11 cellular contexts compared by ENCODE assay signal in genomic region chr22:20244744-20245576, GRCh38. TPM values are rescaled to one million over a fixed set of nuclear protein-coding genes. Genes with fewer than 3 reads are reported as not detected.
A peak's percentile ranks its signal among the peaks of the same experiment; 100 is the strongest.
DNase-seq lines count a peak whose midpoint lies in the region; ATAC-seq, FAIRE-seq and TF ChIP-seq lines count a peak whose summit lies in the region.
"Had no signal": no experiment of that assay in that cellular context is flagged by ENCODE, and none has a peak within 500 bp of the region (broad histone marks: within the 10 kb centered on the region; RNA-seq: fewer than 3 reads in every experiment).

No MANE protein-coding gene starts in this region.

- no peaks in the 10 kb centered on the region for H3K79me2 ChIP-seq in MM.1S (ENCODE audit: low read length)

- H4K20me1 ChIP-seq in MM.1S (ENCODE audit: insufficient read depth, low read length), result no peaks in the 10 kb centered on the region

- no peak overlapping the region for H3K9ac ChIP-seq in MM.1S (ENCODE audit: low read length)

- H3K4me2 ChIP-seq in MM.1S (ENCODE audit: low read depth, low read length), result no peak overlapping the region

- H3K27ac Mint-ChIP-seq in neural crest cell (ENCODE audit: unreplicated experiment), result peak overlapping the region; percentile 96

- H3K36me3 ChIP-seq in gastroesophageal sphincter (no peaks in the 10 kb centered on the region), MM.1S (replicated peaks; ENCODE audit: insufficient read depth, low read length) (no peaks in the 10 kb centered on the region)
- H3K36me3 ChIP-seq: breast epithelium had no signal

- H2AFZ ChIP-seq in MM.1S (ENCODE audit: low read length), result no peak overlapping the region

- TF ChIP-seq EP300 in gastroesophageal sphincter (IDR thresholded peaks at IDR 0.05), result no peak

- no peak for TF ChIP-seq POLR2A in GM12892 (IDR thresholded peaks at IDR 0.05; ENCODE audit: low read depth, low read length)
- no peak for TF ChIP-seq POLR2A in gastroesophageal sphincter (IDR thresholded peaks at IDR 0.05)

- no peaks in the 10 kb centered on the region for H3K9me3 Mint-ChIP-seq in neural crest cell

- peak; percentile 54 for FAIRE-seq in GM12892 (lab: Jason Lieb, UNC)
- FAIRE-seq: keratinocyte had no signal

- H3K27ac ChIP-seq in gastroesophageal sphincter (no peak overlapping the region), MM.1S (ENCODE audit: low read length) (no peak overlapping the region)

- WGBS in gastroesophageal sphincter (ENCODE audit: low coverage in 1 of 2), 2 donors, result 47% methylated on average over 3 of the region's 24 CpGs; no CpG with 5 or more reads in 1 of the 2 donors

- peaks cover 48% of the 10 kb centered on the region for H3K4me1 Mint-ChIP-seq in neural crest cell

- no peaks in the 10 kb centered on the region for H3K9me2 ChIP-seq in MM.1S (replicated peaks; ENCODE audit: insufficient read depth, low read length)

- H3K27me3 ChIP-seq in gastroesophageal sphincter, result no peaks in the 10 kb centered on the region
- H3K27me3 ChIP-seq in MM.1S (replicated peaks; ENCODE audit: insufficient read depth, low read length), result peaks cover 42% of the 10 kb centered on the region
- H3K27me3 ChIP-seq: breast epithelium had no signal

- no peaks in the 10 kb centered on the region for H3K36me3 Mint-ChIP-seq in neural crest cell (ENCODE audit: low read depth)

- peak overlapping the region; percentile 81 for H3K4me3 Mint-ChIP-seq in neural crest cell

- no peaks in the 10 kb centered on the region for H3F3A ChIP-seq in MM.1S (ENCODE audit: insufficient read depth, low read length)

- ATAC-seq in gastroesophageal sphincter, result no peak

- TF ChIP-seq CTCF in neural crest cell (conservative IDR thresholded peaks at IDR 0.05) (no peak), gastroesophageal sphincter (IDR thresholded peaks at IDR 0.05) (no peak), MM.1S (IDR thresholded peaks at IDR 0.05; ENCODE audit: low read length) (no peak)

- no peaks in the 10 kb centered on the region for H3K9me3 ChIP-seq in gastroesophageal sphincter
- H3K9me3 ChIP-seq in MM.1S (replicated peaks; ENCODE audit: insufficient read depth, low read length), result no peaks in the 10 kb centered on the region
- H3K9me3 ChIP-seq: breast epithelium had no signal

- peaks cover 0 to 47% (median 22%) of the 10 kb centered on the region in 3 donors for H3K4me1 ChIP-seq in gastroesophageal sphincter
- no peaks in the 10 kb centered on the region for H3K4me1 ChIP-seq in MM.1S (ENCODE audit: low read length)

- no peaks in the 10 kb centered on the region for H3K27me3 Mint-ChIP-seq in neural crest cell (ENCODE audit: low read depth)

- no peak for DNase-seq in GM12892 (ENCODE audit: insufficient read length)
- peak; percentile 14 for DNase-seq in T follicular helper cell (ENCODE audit: low read depth)
- peak; percentile 43 for DNase-seq in activated naive CD4-positive, alpha-beta T cell treated with Interleukin-2 at 50 U/mL for 16 hours
- DNase-seq in neural crest cell (ENCODE audit: low read depth, low spot score), result no peak
- no peak for DNase-seq in SHP77 (lab: John Stamatoyannopoulos, UW)
- no peak for DNase-seq in NCI-H345 (lab: John Stamatoyannopoulos, UW)
- DNase-seq in MM.1S, result no peak
- DNase-seq: NK-92 treated with Interleukin-12 subunit alpha and Interleukin-12 subunit beta, amount 100 ng/mL, for 24 hours had no signal

- H3K4me3 ChIP-seq in gastroesophageal sphincter (no peak overlapping the region), MM.1S (ENCODE audit: low read length) (no peak overlapping the region)
- H3K4me3 ChIP-seq: breast epithelium had no signal

RNA-seq across cellular contexts. Expression of gene RTN4R, which starts 23.2 kb away (rescaled TPM):
- not detected for polyA plus RNA-seq in GM12892 (2012; ENCODE audit: missing spikeins)
- 17.9 and 19.0 TPM in 2 replicates for total RNA-seq in neural crest cell
- total RNA-seq in gastroesophageal sphincter, result 1 to 10 TPM in 2 of 4 donors, not detected in 2; 1.3 to 2.4 TPM

Comparison
In these comparisons a context has a peak if more than half of its experiments do, and no peak if none do; other contexts are left out.
1. DNase-seq: peak in T follicular helper cell (single experiment) and activated naive CD4-positive, alpha-beta T cell treated with Interleukin-2 at 50 U/mL for 16 hours (single experiment); none in GM12892 (single experiment), neural crest cell (single experiment), SHP77 (0 of 2), NCI-H345 (single experiment) and MM.1S (single experiment).